In genomic region chr17:82697808-82698064, GRCh38 we compare ENCODE assay signal across 8 cellular contexts. TPM values are rescaled to one million over a fixed set of nuclear protein-coding genes. Genes with fewer than 3 reads are reported as not detected.
DNase-seq lines count a peak whose midpoint lies in the region; ATAC-seq and TF ChIP-seq lines count a peak whose summit lies in the region.

No MANE protein-coding gene starts in this region.

- TF ChIP-seq POLR2A in heart left ventricle (IDR thresholded peaks at IDR 0.05): no peak

- H3K36me3 ChIP-seq in heart left ventricle: no peaks in the 10 kb centered on the region
- H3K36me3 ChIP-seq in muscle layer of duodenum (ENCODE audit: control insufficient read depth in 1 of 2, insufficient read depth in 2 of 2, low read length in 2 of 2): peaks cover 0 to 3% of the 10 kb centered on the region in 2 donors

- H3K27me3 ChIP-seq in heart left ventricle (peaks cover 0 to 6% (median 0%) of the 10 kb centered on the region in 9 donors), muscle layer of duodenum (ENCODE audit: low read depth, low read length) (no peaks in the 10 kb centered on the region)

- H3K4me3 ChIP-seq in heart left ventricle (peak overlapping the region; percentile 65 to 98 (median 79)), choroid plexus epithelial cell (ENCODE audit: low read depth, low read length) (peak overlapping the region; percentile 64), muscle layer of duodenum (ENCODE audit: low read depth in 1 of 2, low read length in 2 of 2) (peak overlapping the region; percentile 39 to 82)

- peaks cover 0 to 16% (median 7%) of the 10 kb centered on the region in 12 donors for H3K9me3 ChIP-seq in heart left ventricle
- peaks cover 0 to 9% of the 10 kb centered on the region in 2 donors for H3K9me3 ChIP-seq in muscle layer of duodenum (ENCODE audit: control insufficient read depth in 1 of 2, low read length in 2 of 2)

- no peak for TF ChIP-seq CTCF in heart left ventricle (IDR thresholded peaks at IDR 0.05)
- TF ChIP-seq CTCF in choroid plexus epithelial cell (conservative IDR thresholded peaks at IDR 0.05; ENCODE audit: low read depth, low read length): no peak

- 0 to 2% (median 1%) methylated on average over 16 to 32 of the region's 32 CpGs for WGBS in heart left ventricle, 4 donors

- DNase-seq in heart left ventricle: no peak
- no peak for DNase-seq in left cardiac atrium
- DNase-seq in choroid plexus epithelial cell (ENCODE audit: low read depth): no peak
- no peak for DNase-seq in left colon
- no peak for DNase-seq in dedifferentiated amniotic fluid mesenchymal stem cell (ENCODE audit: extremely low spot score)
- no peak for DNase-seq in NCI-H146 treated with DMSO at 0.1 percent for 48 hours (lab: John Stamatoyannopoulos, UW; ENCODE audit: unreplicated experiment)
- no peak for DNase-seq in SW480 (ENCODE audit: low spot score)

- ATAC-seq in heart left ventricle: no peak
- ATAC-seq in left cardiac atrium: no peak
- no peak for ATAC-seq in left colon

- intact Hi-C loops in heart left ventricle (cut with DNase I) (loop anchor here in 4 of 10 donors (1.0 to 5.0 kb wide), 5 partner anchors 19 to 49 kb away; partner anchors contain the start of genes FN3KRP (in 2 of the 4) and WDR45B (in 2 of the 4)), left cardiac atrium (cut with DNase I) (no loop called here), left colon (cut with DNase I, micrococcal nuclease) (no loop called here)

- H3K4me1 ChIP-seq in heart left ventricle (peaks cover 0 to 22% (median 15%) of the 10 kb centered on the region in 12 donors), muscle layer of duodenum (ENCODE audit: control insufficient read depth in 1 of 2, insufficient read depth in 2 of 2, low read length in 2 of 2) (peaks cover 4 to 21% of the 10 kb centered on the region in 2 donors)

- H3K27ac ChIP-seq in heart left ventricle: peak overlapping the region in 5 of 12 donors; percentile 65 to 85 (median 73)
- H3K27ac ChIP-seq in muscle layer of duodenum (ENCODE audit: low read length): no peak overlapping the region

RNA-seq across cellular contexts. Expression of gene RAB40B, which starts 0.8 kb away (rescaled TPM):
- 10 to 100 TPM; 15.2 to 37.7 (median 23.7) TPM for total RNA-seq in heart left ventricle
- 10 to 100 TPM; 10.9 to 13.3 TPM for polyA plus RNA-seq in heart left ventricle
- total RNA-seq in left cardiac atrium: 10 to 100 TPM; 12.8 to 16.7 TPM
- total RNA-seq in left colon: 10 to 100 TPM; 29.4 to 29.5 TPM

RNA-seq across cellular contexts. Expression of gene FN3KRP, which starts 18.8 kb away (rescaled TPM):
- total RNA-seq in heart left ventricle (10 to 100 TPM in 7 of 9 donors, 1 to 10 TPM in 2; 6.8 to 20.3 (median 15.8) TPM), left cardiac atrium (10 to 100 TPM; 12.1 to 14.5 TPM), left colon (10 to 100 TPM; 32.0 to 32.4 TPM)
- 10 to 100 TPM; 11.5 to 23.1 TPM for polyA plus RNA-seq in heart left ventricle

RNA-seq across cellular contexts. Expression of gene FN3K, which starts 37.7 kb away (rescaled TPM):
- total RNA-seq in heart left ventricle (100 to 1,000 TPM in 3 of 9 donors, 10 to 100 TPM in 6; 15.5 to 121 (median 69.4) TPM), left cardiac atrium (10 to 100 TPM; 49.9 to 62.9 TPM), left colon (10 to 100 TPM; 48.3 to 63.1 TPM)
- 100 to 1,000 TPM in 1 of 2 donors, 10 to 100 TPM in 1; 44.7 to 102 TPM for polyA plus RNA-seq in heart left ventricle

RNA-seq across cellular contexts. Expression of gene WDR45B, which starts 49.5 kb away (rescaled TPM):
- total RNA-seq in heart left ventricle: 10 to 100 TPM; 33.9 to 48.2 (median 40.1) TPM
- polyA plus RNA-seq in heart left ventricle: 10 to 100 TPM; 23.5 to 60.7 TPM
- 10 to 100 TPM; 40.1 to 47.3 TPM for total RNA-seq in left cardiac atrium
- 10 to 100 TPM; 67.1 to 77.9 TPM for total RNA-seq in left colon

RNA-seq across cellular contexts. Expression of gene TBCD, which starts 54.1 kb away (rescaled TPM):
- 10 to 100 TPM; 36.9 to 98.4 (median 54.9) TPM for total RNA-seq in heart left ventricle
- 10 to 100 TPM; 60.9 to 81.6 TPM for polyA plus RNA-seq in heart left ventricle
- total RNA-seq in left cardiac atrium: 10 to 100 TPM; 37.0 to 59.8 TPM
- total RNA-seq in left colon: 10 to 100 TPM; 44.4 to 54.1 TPM
